1 cellular context compared by ENCODE assay signal in the genomic region with DNA sequence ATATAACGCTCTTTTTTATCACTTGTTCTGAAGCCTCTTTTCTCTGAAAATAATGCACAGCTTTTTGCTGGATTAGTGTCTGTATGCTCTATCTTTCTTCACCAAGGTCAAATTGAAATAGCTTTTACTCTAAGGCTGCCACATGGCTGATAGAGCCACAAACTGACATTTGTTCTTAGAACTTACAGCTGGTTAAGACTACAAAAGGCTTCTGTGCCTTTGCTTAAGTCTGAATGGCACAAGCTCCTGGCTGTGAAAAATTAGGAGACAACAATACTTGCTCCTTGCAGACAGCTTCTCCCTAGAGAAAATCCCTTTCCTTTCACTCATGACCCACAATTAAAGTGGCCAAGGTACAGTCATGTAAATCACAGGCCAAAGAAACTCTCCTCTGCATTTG.
TF ChIP-seq lines count a peak whose summit lies in the region.

No MANE protein-coding gene starts in this region.

TF ChIP-seq in K562, 482 proteins besides CTCF, POLR2A, EP300 and RAD21 (continued from another document):
- TF ChIP-seq, protein P1, sequence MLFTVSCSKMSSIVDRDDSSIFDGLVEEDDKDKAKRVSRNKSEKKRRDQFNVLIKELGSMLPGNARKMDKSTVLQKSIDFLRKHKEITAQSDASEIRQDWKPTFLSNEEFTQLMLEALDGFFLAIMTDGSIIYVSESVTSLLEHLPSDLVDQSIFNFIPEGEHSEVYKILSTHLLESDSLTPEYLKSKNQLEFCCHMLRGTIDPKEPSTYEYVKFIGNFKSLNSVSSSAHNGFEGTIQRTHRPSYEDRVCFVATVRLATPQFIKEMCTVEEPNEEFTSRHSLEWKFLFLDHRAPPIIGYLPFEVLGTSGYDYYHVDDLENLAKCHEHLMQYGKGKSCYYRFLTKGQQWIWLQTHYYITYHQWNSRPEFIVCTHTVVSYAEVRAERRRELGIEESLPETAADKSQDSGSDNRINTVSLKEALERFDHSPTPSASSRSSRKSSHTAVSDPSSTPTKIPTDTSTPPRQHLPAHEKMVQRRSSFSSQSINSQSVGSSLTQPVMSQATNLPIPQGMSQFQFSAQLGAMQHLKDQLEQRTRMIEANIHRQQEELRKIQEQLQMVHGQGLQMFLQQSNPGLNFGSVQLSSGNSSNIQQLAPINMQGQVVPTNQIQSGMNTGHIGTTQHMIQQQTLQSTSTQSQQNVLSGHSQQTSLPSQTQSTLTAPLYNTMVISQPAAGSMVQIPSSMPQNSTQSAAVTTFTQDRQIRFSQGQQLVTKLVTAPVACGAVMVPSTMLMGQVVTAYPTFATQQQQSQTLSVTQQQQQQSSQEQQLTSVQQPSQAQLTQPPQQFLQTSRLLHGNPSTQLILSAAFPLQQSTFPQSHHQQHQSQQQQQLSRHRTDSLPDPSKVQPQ (CRISPR knock-in tag; IDR thresholded peaks at IDR 0.05; ENCODE audit: borderline replicate concordance): no peak
- no peak for TF ChIP-seq ZNF3 (CRISPR knock-in tag; IDR thresholded peaks at IDR 0.05)
- no peak for TF ChIP-seq ZNF274 (IDR thresholded peaks at IDR 0.05; ENCODE audit: borderline replicate concordance, low read depth, low read length)
- no peak for TF ChIP-seq MCM2 (IDR thresholded peaks at IDR 0.05; ENCODE audit: low read depth)
- TF ChIP-seq GATA2 (CRISPR knock-in tag; IDR thresholded peaks at IDR 0.05): no peak
- TF ChIP-seq KAT2B (IDR thresholded peaks at IDR 0.05; ENCODE audit: low read depth, low read length): no peak
- no peak for TF ChIP-seq NR3C1 (CRISPR knock-in tag; IDR thresholded peaks at IDR 0.05)
- no peak for TF ChIP-seq SETDB1 (IDR thresholded peaks at IDR 0.05; ENCODE audit: low read length)
- TF ChIP-seq RBM39 (optimal IDR thresholded peaks at IDR 0.05; ENCODE audit: low read depth, low read length): no peak
- TF ChIP-seq GTF2A2 (tag; IDR thresholded peaks at IDR 0.05): no peak
TF ChIP-seq in K562: peak in this region for 0.
